In genomic region chr7:29977926-29978652, GRCh38 we compare ENCODE assay signal across 13 cellular contexts.
DNase-seq lines count a peak whose midpoint lies in the region; TF ChIP-seq lines count a peak whose summit lies in the region.
"Had no signal": no experiment of that assay in that cellular context is flagged by ENCODE, and none has a peak within 500 bp of the region (broad histone marks: within the 10 kb centered on the region; RNA-seq: fewer than 3 reads in every experiment).

No MANE protein-coding gene starts in this region.

- H4K20me1 ChIP-seq in Loucy (ENCODE audit: insufficient read depth, low read length, poor library complexity, severe bottlenecking), result no peaks in the 10 kb centered on the region

- H3F3A ChIP-seq in Loucy (ENCODE audit: low read depth), result no peaks in the 10 kb centered on the region

- H3K4me2 ChIP-seq in Loucy (ENCODE audit: low read depth, low read length, poor library complexity, severe bottlenecking), result peak overlapping the region; percentile 15

- TF ChIP-seq CTCF in Loucy (conservative IDR thresholded peaks at IDR 0.05; ENCODE audit: low read length) (peak; percentile 71), retinal pigment epithelial cell (conservative IDR thresholded peaks at IDR 0.05; ENCODE audit: low read depth, low read length) (peak; percentile 18)

- peak overlapping the region; percentile 17 for H2AFZ ChIP-seq in Loucy (ENCODE audit: low read length)

- peak overlapping the region; percentile 2 for H3K9ac ChIP-seq in Loucy (ENCODE audit: low read depth, low read length, poor library complexity, severe bottlenecking)

- H3K4me3 ChIP-seq in Loucy (ENCODE audit: low read length, poor library complexity, severe bottlenecking), result peak overlapping the region; percentile 0
- no peak overlapping the region for H3K4me3 ChIP-seq in retinal pigment epithelial cell (ENCODE audit: low read length)
- H3K4me3 ChIP-seq: esophagus squamous epithelium, thoracic aorta had no signal

- no peaks in the 10 kb centered on the region for H3K36me3 ChIP-seq in Loucy (ENCODE audit: insufficient read depth, low read length)
- H3K36me3 ChIP-seq: esophagus squamous epithelium, thoracic aorta had no signal

- no peaks in the 10 kb centered on the region for H3K27me3 ChIP-seq in Loucy (ENCODE audit: insufficient read depth, low read length, poor library complexity, severe bottlenecking)
- H3K27me3 ChIP-seq: esophagus squamous epithelium had no signal

- H3K9me3 ChIP-seq in Loucy (ENCODE audit: insufficient read depth, low read depth, low read length), result no peaks in the 10 kb centered on the region
- H3K9me3 ChIP-seq: esophagus squamous epithelium, thoracic aorta had no signal

- H3K79me2 ChIP-seq in Loucy (ENCODE audit: insufficient read depth, low read length), result no peaks in the 10 kb centered on the region

- peaks cover 30% of the 10 kb centered on the region for H3K4me1 ChIP-seq in Loucy (ENCODE audit: insufficient read depth, low read length, poor library complexity, severe bottlenecking)

- H3K9me2 ChIP-seq in Loucy (replicated peaks; ENCODE audit: low read depth, low read length), result no peaks in the 10 kb centered on the region

- DNase-seq in DMS53 (lab: John Stamatoyannopoulos, UW), result peak; percentile 68
- no peak for DNase-seq in DMS53 treated with DMSO at 0.1 percent for 48 hours (lab: John Stamatoyannopoulos, UW; ENCODE audit: unreplicated experiment)
- peak; percentile 58 for DNase-seq in ecto neural progenitor cell (ENCODE audit: low spot score)
- no peak for DNase-seq in retinal pigment epithelial cell (ENCODE audit: low read depth)
- DNase-seq in stimulated activated naive CD4-positive, alpha-beta T cell treated with Interleukin-2 at 50 U/mL for 16 hours (lab: John Stamatoyannopoulos, UW), result no peak
- DNase-seq in stimulated activated CD4-positive, alpha-beta T cell treated with anti-CD3 and anti-CD28 coated beads, Interleukin-4, amount 100 ng/mL, for 1 hour, result no peak
- DNase-seq in glomerular visceral epithelial cell (ENCODE audit: extremely low spot score), result no peak
- DNase-seq: activated gamma-delta T cell treated with Interleukin-2 at 50 U/mL for 16 hours, esophagus squamous epithelium, NCI-H1092 treated with DMSO at 0.1 percent for 48 hours, T-cell had no signal

Comparison
In these comparisons a context has a peak if more than half of its experiments do, and no peak if none do; other contexts are left out.
1. DNase-seq: peak in DMS53 (single experiment) and ecto neural progenitor cell (single experiment); none in DMS53 treated with DMSO at 0.1 percent for 48 hours (single experiment), retinal pigment epithelial cell (single experiment), stimulated activated naive CD4-positive, alpha-beta T cell treated with Interleukin-2 at 50 U/mL for 16 hours (single experiment), stimulated activated CD4-positive, alpha-beta T cell treated with anti-CD3 and anti-CD28 coated beads, Interleukin-4, amount 100 ng/mL, for 1 hour (single experiment) and glomerular visceral epithelial cell (single experiment).